Comparison of ENCODE assay signal across 1 cellular context in genomic region chr17:71846561-71846960, GRCh38.
TF ChIP-seq lines count a peak whose summit lies in the region.

No MANE protein-coding gene starts in this region.

TF ChIP-seq in GM23338, 12 proteins besides CTCF, POLR2A, EP300 and RAD21 (continued from another document):
- TF ChIP-seq REST (IDR thresholded peaks at IDR 0.05; ENCODE audit: unreplicated experiment) = no peak
- TF ChIP-seq EZH2phosphoT487 (IDR thresholded peaks at IDR 0.05; ENCODE audit: unreplicated experiment) = no peak
- TF ChIP-seq CREB1 (CRISPR knock-in tag; IDR thresholded peaks at IDR 0.05; ENCODE audit: low read depth) = no peak
- TF ChIP-seq ZNF331 (CRISPR knock-in tag; IDR thresholded peaks at IDR 0.05; ENCODE audit: low read depth) = no peak
- TF ChIP-seq NANOG (IDR thresholded peaks at IDR 0.05; ENCODE audit: borderline replicate concordance) = no peak
- TF ChIP-seq JUNB (IDR thresholded peaks at IDR 0.05; ENCODE audit: unreplicated experiment) = no peak
